In the genomic region with DNA sequence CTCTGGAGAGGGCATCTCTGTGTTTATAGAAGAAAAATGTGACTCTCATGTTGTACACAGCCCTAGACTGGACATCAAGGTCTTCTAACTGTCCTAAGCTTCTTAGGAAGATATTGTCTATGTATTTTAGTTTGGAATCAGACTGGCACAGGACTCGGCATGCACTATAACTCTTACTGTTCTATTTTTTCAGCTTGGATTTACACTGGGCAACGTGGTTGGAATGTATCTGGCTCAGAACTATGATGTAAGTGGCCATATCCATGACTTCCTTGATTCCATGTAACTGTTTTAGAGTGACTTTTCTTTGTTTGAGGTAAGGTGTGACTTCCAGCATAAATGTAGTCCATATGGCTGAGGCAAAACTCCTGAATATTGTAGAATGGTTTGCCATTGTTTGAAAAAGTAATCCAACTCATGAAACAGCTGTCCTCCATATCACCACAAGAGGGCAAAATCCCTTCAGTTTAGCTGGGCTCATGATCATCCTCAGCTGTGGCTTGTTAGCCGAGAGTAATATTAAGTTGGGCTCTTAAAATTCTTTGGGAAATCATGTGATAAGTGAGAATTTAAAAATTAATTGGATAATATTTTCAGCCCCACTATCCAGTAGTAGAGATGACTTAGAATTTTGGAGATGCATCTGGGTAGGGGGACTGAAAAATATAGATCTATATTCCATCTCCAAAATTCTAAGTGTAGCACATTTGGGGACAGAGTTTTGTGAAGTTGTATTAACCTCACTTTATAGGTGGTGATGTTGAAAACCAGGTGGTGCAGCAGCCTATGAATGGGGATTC, we compare ENCODE assay signal across 8 cellular contexts. TPM values are rescaled to one million over a fixed set of nuclear protein-coding genes. Genes with fewer than 3 reads are reported as not detected.
DNase-seq lines count a peak whose midpoint lies in the region; ATAC-seq and TF ChIP-seq lines count a peak whose summit lies in the region.

No MANE protein-coding gene starts in this region.

- 47% methylated on average over 3 of the region's 3 CpGs for WGBS in suprapubic skin

- H3K27me3 ChIP-seq in suprapubic skin: no peaks in the 10 kb centered on the region

- TF ChIP-seq POLR2A in suprapubic skin (IDR thresholded peaks at IDR 0.05): no peak

- H3K27ac ChIP-seq in suprapubic skin: no peak overlapping the region

- H3K9me3 ChIP-seq in suprapubic skin: no peaks in the 10 kb centered on the region

- ATAC-seq in GM18502 (IDR thresholded peaks at IDR 0.05; ENCODE audit: poor library complexity, unreplicated experiment) (peak; percentile 90), HG03095 (IDR thresholded peaks at IDR 0.05; ENCODE audit: unreplicated experiment) (peak; percentile 67)

- TF ChIP-seq CTCF in AG09319 (IDR thresholded peaks at IDR 0.05; ENCODE audit: low read depth, low read length) (peak; percentile 84), astrocyte of the spinal cord (IDR thresholded peaks at IDR 0.05; ENCODE audit: low read depth, low read length) (peak; percentile 88), suprapubic skin (IDR thresholded peaks at IDR 0.05) (peak; percentile 72 to 74)

- H3K4me3 ChIP-seq in astrocyte of the spinal cord (ENCODE audit: low read depth, low read length) (no peak overlapping the region), suprapubic skin (no peak overlapping the region)

- peak; percentile 41 for DNase-seq in AG09319 (ENCODE audit: extremely low read depth, low read depth)
- DNase-seq in NCI-H2227 treated with DMSO at 0.1 percent for 48 hours (lab: John Stamatoyannopoulos, UW): peak; percentile 30
- DNase-seq in astrocyte of the spinal cord (ENCODE audit: low read depth, low spot score): peak; percentile 84
- DNase-seq in iris pigment epithelial cell (ENCODE audit: low read depth): peak; percentile 84
- DNase-seq in suprapubic skin (ENCODE audit: low spot score in 2 of 2): no peak
- no peak for DNase-seq in ureter (ENCODE audit: low spot score)

- H3K36me3 ChIP-seq in suprapubic skin: peaks cover 4% of the 10 kb centered on the region

- TF ChIP-seq EP300 in suprapubic skin (IDR thresholded peaks at IDR 0.05): no peak

- in situ Hi-C loops in astrocyte of the spinal cord (cut with HindIII; ENCODE audit: low sequenced_read_pairs): no loop called here

- H3K4me1 ChIP-seq in suprapubic skin: peaks cover 21% of the 10 kb centered on the region

RNA-seq across cellular contexts. Expression of gene STMP1, which starts 10.4 kb away (rescaled TPM):
- total RNA-seq in suprapubic skin: 10 to 100 TPM; 15.0 to 24.7 (median 16.3) TPM
- 32.9 TPM for total RNA-seq in ureter

RNA-seq across cellular contexts. Expression of gene SLC13A4, which starts 55.2 kb away (rescaled TPM):
- total RNA-seq in suprapubic skin: 1 to 10 TPM in 1 of 4 donors, under 1 TPM in 3; 0.15 to 1.9 (median 0.51) TPM
- 0.13 TPM for total RNA-seq in ureter

Comparison
In these comparisons a context has a peak if more than half of its experiments do, and no peak if none do; other contexts are left out.
1. DNase-seq: peak in AG09319 (single experiment), NCI-H2227 treated with DMSO at 0.1 percent for 48 hours (single experiment), astrocyte of the spinal cord (single experiment) and iris pigment epithelial cell (single experiment); none in suprapubic skin (0 of 2) and ureter (single experiment).
2. Peak in every context shown above with its lines, with median percentiles within 50 percentile points of each other: CTCF ChIP-seq.